In the genomic region with DNA sequence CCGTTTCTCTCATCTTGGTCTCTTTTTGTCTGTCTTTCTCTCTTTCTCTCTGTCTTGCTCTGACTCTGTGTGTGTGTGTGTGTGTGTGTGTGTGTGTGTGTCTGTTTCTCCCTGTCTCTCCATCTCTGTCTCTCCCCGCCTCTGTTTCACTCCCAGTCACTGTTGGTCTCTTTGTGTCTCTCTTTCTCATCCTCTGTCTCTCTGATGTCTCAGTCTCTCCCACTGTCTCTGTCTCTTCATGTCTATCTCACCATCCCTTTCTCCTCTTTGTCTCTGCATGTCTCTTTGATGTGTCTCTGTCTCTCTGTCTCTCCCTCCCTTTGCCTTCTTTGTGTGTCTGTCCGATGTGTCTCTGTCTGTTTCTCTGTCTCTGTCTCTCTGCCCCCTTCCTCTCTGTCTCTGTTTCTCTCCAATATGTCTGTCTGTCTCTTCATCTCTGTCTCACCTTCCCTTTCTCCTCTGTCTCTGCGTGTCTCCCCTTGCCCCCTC, we compare ENCODE assay signal across 8 cellular contexts. TPM values are rescaled to one million over a fixed set of nuclear protein-coding genes. Genes with fewer than 3 reads are reported as not detected.
A peak's percentile ranks its signal among the peaks of the same experiment; 100 is the strongest.
DNase-seq lines count a peak whose midpoint lies in the region; ATAC-seq and TF ChIP-seq lines count a peak whose summit lies in the region.

No MANE protein-coding gene starts in this region.

- no peaks in the 10 kb centered on the region for H3K9me3 ChIP-seq in esophagus muscularis mucosa

- no peak for TF ChIP-seq EP300 in esophagus muscularis mucosa (IDR thresholded peaks at IDR 0.05)

- H3K27me3 ChIP-seq in esophagus muscularis mucosa (no peaks in the 10 kb centered on the region), rectal smooth muscle tissue (ENCODE audit: control insufficient read depth, insufficient read depth, low read length) (no peaks in the 10 kb centered on the region)

- intact Hi-C loops in esophagus muscularis mucosa (cut with DNase I), result loop anchor here (5.0 to 10.0 kb wide), 2 partner anchors 33 to 56 kb away; no protein-coding TSS in a partner anchor

- H3K4me3 ChIP-seq in esophagus muscularis mucosa, result peak overlapping the region; percentile 64 to 99 (median 89)
- peak overlapping the region; percentile 65 for H3K4me3 ChIP-seq in rectal smooth muscle tissue (ENCODE audit: low read length)

- TF ChIP-seq POLR2A in esophagus muscularis mucosa (IDR thresholded peaks at IDR 0.05; ENCODE audit: low read depth), result no peak

- no peak for TF ChIP-seq CTCF in esophagus muscularis mucosa (IDR thresholded peaks at IDR 0.05)

- peak overlapping the region; percentile 77 for H3K9ac ChIP-seq in rectal smooth muscle tissue (ENCODE audit: low read length)

- H3K4me1 ChIP-seq in esophagus muscularis mucosa (peaks cover 37 to 85% (median 73%) of the 10 kb centered on the region in 4 donors), rectal smooth muscle tissue (ENCODE audit: control insufficient read depth, insufficient read depth, low read length) (peaks cover 44% of the 10 kb centered on the region)

- H3K36me3 ChIP-seq in esophagus muscularis mucosa, result peaks cover 0 to 6% (median 0%) of the 10 kb centered on the region in 4 donors
- H3K36me3 ChIP-seq in rectal smooth muscle tissue (ENCODE audit: control insufficient read depth, insufficient read depth, low read length), result no peaks in the 10 kb centered on the region

- DNase-seq in EH (ENCODE audit: low read depth), result peak; percentile 56
- peak; percentile 35 for DNase-seq in RPMI7951 (ENCODE audit: low read depth)
- no peak for DNase-seq in esophagus muscularis mucosa (ENCODE audit: extremely low spot score)
- DNase-seq in HuH-7.5 (ENCODE audit: low spot score), result no peak
- DNase-seq in SHP77 (lab: John Stamatoyannopoulos, UW), result no peak
- DNase-seq in activated CD4-positive, alpha-beta T cell treated with anti-CD3 and anti-CD28 coated beads for 4 hours, result no peak

- ATAC-seq in GM19328 (IDR thresholded peaks at IDR 0.05; ENCODE audit: unreplicated experiment), result no peak

- H3K27ac ChIP-seq in esophagus muscularis mucosa (replicated peaks in 1 of 4), result peak overlapping the region; percentile 98 to 100 (median 100)
- H3K27ac ChIP-seq in rectal smooth muscle tissue (ENCODE audit: low read depth, low read length), result peak overlapping the region; percentile 99

- WGBS in esophagus muscularis mucosa, result 26% methylated on average over 4 of the region's 4 CpGs

RNA-seq across cellular contexts. Expression of gene NFIC, which starts 2.5 kb away (rescaled TPM):
- 20.9 and 21.2 TPM in 2 replicates for total RNA-seq in RPMI7951 (2014; rRNA removed; shearing (Covaris generic))
- 100 to 1,000 TPM; 165 to 297 (median 211) TPM for total RNA-seq in esophagus muscularis mucosa

Comparison
In these comparisons a context has a peak if more than half of its experiments do, and no peak if none do; other contexts are left out.
1. DNase-seq: peak in EH (single experiment) and RPMI7951 (single experiment); none in esophagus muscularis mucosa (single experiment), HuH-7.5 (single experiment), SHP77 (0 of 2) and activated CD4-positive, alpha-beta T cell treated with anti-CD3 and anti-CD28 coated beads for 4 hours (0 of 2).